In genomic region chr19:7681336-7682174, GRCh38 we compare ENCODE assay signal across 8 cellular contexts. TPM values are rescaled to one million over a fixed set of nuclear protein-coding genes. Genes with fewer than 3 reads are reported as not detected.
DNase-seq lines count a peak whose midpoint lies in the region; ATAC-seq and TF ChIP-seq lines count a peak whose summit lies in the region.

No MANE protein-coding gene starts in this region.

- H3K4me3 ChIP-seq in choroid plexus epithelial cell (ENCODE audit: low read depth, low read length) = peak overlapping the region; percentile 95

- intact Hi-C loops in activated CD4-positive, alpha-beta T cell treated with anti-CD3 and anti-CD28 coated beads for 36 hours (cut with DNase I, micrococcal nuclease) = loop anchor here (1.0 to 2.0 kb wide), 10 partner anchors 23 to 583 kb away; partner anchors contain the start of genes MAP2K7 (in 1 of the 2), PET100 (in 1 of the 2), SNAPC2 (in 1 of the 2) and TIMM44 (in 1 of the 2)

- TF ChIP-seq CTCF in choroid plexus epithelial cell (conservative IDR thresholded peaks at IDR 0.05; ENCODE audit: low read depth, low read length) = peak; percentile 78

- H3K27ac Mint-ChIP-seq in activated CD4-positive, alpha-beta T cell treated with anti-CD3 and anti-CD28 coated beads for 36 hours = peak overlapping the region; percentile 91

- peaks cover 15% of the 10 kb centered on the region for H3K36me3 Mint-ChIP-seq in activated CD4-positive, alpha-beta T cell treated with anti-CD3 and anti-CD28 coated beads for 36 hours (ENCODE audit: low read depth)

- CTCF ChIA-PET in activated CD4-positive, alpha-beta T cell treated with anti-CD3 and anti-CD28 coated beads for 36 hours (lab: Charles Lee) = interaction anchor here (0.5 to 1.8 kb wide), 37 partner anchors 10 to 1283 kb away, joined by 3 to 19 read pairs (median 3); partner anchors contain the start of genes ARHGEF18, CD209, PET100 and XAB2

- peak; percentile 68 for ATAC-seq in activated CD4-positive, alpha-beta T cell treated with anti-CD3 and anti-CD28 coated beads for 36 hours
- ATAC-seq in HG02610 (IDR thresholded peaks at IDR 0.05; ENCODE audit: unreplicated experiment) = no peak

- DNase-seq in NCI-H2227 (lab: John Stamatoyannopoulos, UW; ENCODE audit: unreplicated experiment) (peak; percentile 19), NCI-H2227 treated with DMSO at 0.1 percent for 48 hours (lab: John Stamatoyannopoulos, UW) (no peak), NCI-H1930 (lab: John Stamatoyannopoulos, UW) (peak; percentile 22 to 24), choroid plexus epithelial cell (ENCODE audit: low read depth) (peak; percentile 79), kidney tubule cell (ENCODE audit: low spot score) (peak; percentile 79)
- DNase-seq in activated CD4-positive, alpha-beta T cell treated with anti-CD3 and anti-CD28 coated beads for 36 hours = peak; percentile 95
- DNase-seq in stimulated activated CD4-positive, alpha-beta T cell treated with anti-CD3 and anti-CD28 coated beads, Interleukin-15, amount 100 ng/mL, for 24 hours = peak; percentile 94

- H3K4me1 Mint-ChIP-seq in activated CD4-positive, alpha-beta T cell treated with anti-CD3 and anti-CD28 coated beads for 36 hours = peaks cover 44% of the 10 kb centered on the region

- H3K9me3 Mint-ChIP-seq in activated CD4-positive, alpha-beta T cell treated with anti-CD3 and anti-CD28 coated beads for 36 hours (ENCODE audit: low read depth) = no peaks in the 10 kb centered on the region

- POLR2A ChIA-PET in activated CD4-positive, alpha-beta T cell treated with anti-CD3 and anti-CD28 coated beads for 36 hours (lab: Charles Lee) = interaction anchor here (0.6 kb wide), 1 partner anchor 298 kb away, joined by 13 read pairs; no protein-coding TSS in a partner anchor

- H3K27me3 Mint-ChIP-seq in activated CD4-positive, alpha-beta T cell treated with anti-CD3 and anti-CD28 coated beads for 36 hours = peaks cover 16% of the 10 kb centered on the region

- H3K4me3 Mint-ChIP-seq in activated CD4-positive, alpha-beta T cell treated with anti-CD3 and anti-CD28 coated beads for 36 hours = peak overlapping the region; percentile 91

RNA-seq across cellular contexts. Expression of gene TRAPPC5, which starts 0.9 kb away (rescaled TPM):
- total RNA-seq in activated CD4-positive, alpha-beta T cell treated with anti-CD3 and anti-CD28 coated beads for 36 hours = 10 to 100 TPM; 90.2 to 95.2 TPM

RNA-seq across cellular contexts. Expression of gene MCEMP1, which starts 4.7 kb away (rescaled TPM):
- total RNA-seq in activated CD4-positive, alpha-beta T cell treated with anti-CD3 and anti-CD28 coated beads for 36 hours = not detected

RNA-seq across cellular contexts. Expression of gene RETN, which starts 12.7 kb away (rescaled TPM):
- total RNA-seq in activated CD4-positive, alpha-beta T cell treated with anti-CD3 and anti-CD28 coated beads for 36 hours = not detected

RNA-seq across cellular contexts. Expression of gene FCER2, which starts 20.4 kb away (rescaled TPM):
- 1 to 10 TPM; 2.6 to 3.5 TPM for total RNA-seq in activated CD4-positive, alpha-beta T cell treated with anti-CD3 and anti-CD28 coated beads for 36 hours

RNA-seq across cellular contexts. Expression of gene STXBP2, which starts 44.6 kb away (rescaled TPM):
- 10 to 100 TPM; 75.2 to 83.0 TPM for total RNA-seq in activated CD4-positive, alpha-beta T cell treated with anti-CD3 and anti-CD28 coated beads for 36 hours
